ENCODE assay signal across 15 cellular contexts in genomic region chr2:1727796-1728474, GRCh38. TPM values are rescaled to one million over a fixed set of nuclear protein-coding genes. Genes with fewer than 3 reads are reported as not detected.
DNase-seq lines count a peak whose midpoint lies in the region; ATAC-seq and TF ChIP-seq lines count a peak whose summit lies in the region.
"Had no signal": no experiment of that assay in that cellular context is flagged by ENCODE, and none has a peak within 500 bp of the region (broad histone marks: within the 10 kb centered on the region; RNA-seq: fewer than 3 reads in every experiment).

No MANE protein-coding gene starts in this region.

- H3K4me3 ChIP-seq in A673 (ENCODE audit: low read depth, low read length, poor library complexity, severe bottlenecking) (no peak overlapping the region), prostate gland (no peak overlapping the region)
- H3K4me3 ChIP-seq: cardiac muscle cell, ovary, suprapubic skin had no signal

- H3K9me3 ChIP-seq in A673 (ENCODE audit: low read depth, low read length, poor library complexity, severe bottlenecking) (no peaks in the 10 kb centered on the region), prostate gland (no peaks in the 10 kb centered on the region)
- H3K9me3 ChIP-seq: ovary, suprapubic skin had no signal

- H3K36me3 ChIP-seq in A673 (ENCODE audit: insufficient read depth, low read length, poor library complexity, severe bottlenecking) (no peaks in the 10 kb centered on the region), prostate gland (no peaks in the 10 kb centered on the region)
- H3K36me3 ChIP-seq: cardiac muscle cell, ovary, suprapubic skin had no signal

- ATAC-seq in left lobe of liver (no peak), HG02588 (IDR thresholded peaks at IDR 0.05; ENCODE audit: unreplicated experiment) (no peak), HG03432 (IDR thresholded peaks at IDR 0.05; ENCODE audit: unreplicated experiment) (no peak), HG03521 (IDR thresholded peaks at IDR 0.05; ENCODE audit: unreplicated experiment) (no peak)
- ATAC-seq: activated naive CD4-positive, alpha-beta T cell treated with anti-CD3 and anti-CD28 coated beads, Interleukin-2, amount 50 U/mL, for 72 hours had no signal

- POLR2A ChIA-PET in A673 (lab: Charles Lee; ENCODE audit: low non-redundant PET), result no interaction called here

- H3K4me1 ChIP-seq in A673 (ENCODE audit: insufficient read depth, low read length, poor library complexity, severe bottlenecking), result peaks cover 59% of the 10 kb centered on the region
- peaks cover 25% of the 10 kb centered on the region for H3K4me1 ChIP-seq in prostate gland (replicated peaks)

- intact Hi-C loops in A673 (cut with micrococcal nuclease; ENCODE audit: unreplicated experiment) (no loop called here), prostate gland (cut with DNase I) (no loop called here)

- WGBS in prostate gland, result 84% methylated on average over 16 of the region's 16 CpGs

- no TSS peak for BruUV-seq in A673 (replicated peaks; lab: Mats Ljungman, UMichigan)

- peak overlapping the region; percentile 87 for H3K27ac ChIP-seq in A673 (ENCODE audit: low read depth, low read length, poor library complexity, severe bottlenecking)
- H3K27ac ChIP-seq in VCaP, result peak overlapping the region; percentile 78
- peak overlapping the region; percentile 73 to 76 for H3K27ac ChIP-seq in prostate gland
- H3K27ac ChIP-seq: suprapubic skin had no signal

- CTCF ChIA-PET in A673 (lab: Charles Lee), result no interaction called here

- DNase-seq in A673 (ENCODE audit: low spot score) (no peak), left lobe of liver (ENCODE audit: low spot score) (peak; percentile 27), prostate gland (ENCODE audit: low spot score) (no peak), occipital lobe (lab: John Stamatoyannopoulos, UW) (no peak)
- DNase-seq: Calu3, NCI-H69, T-helper 1 cell had no signal

- TF ChIP-seq POLR2A in prostate gland (IDR thresholded peaks at IDR 0.05), result no peak

- no peak for TF ChIP-seq CTCF in A673 (conservative IDR thresholded peaks at IDR 0.05; ENCODE audit: low read depth, low read length)
- TF ChIP-seq CTCF in VCaP (conservative IDR thresholded peaks at IDR 0.05), result no peak
- no peak for TF ChIP-seq CTCF in prostate gland (IDR thresholded peaks at IDR 0.05)

- no peaks in the 10 kb centered on the region for H3K27me3 ChIP-seq in A673 (replicated peaks; ENCODE audit: insufficient read depth, low read depth, low read length, poor library complexity)
- no peaks in the 10 kb centered on the region for H3K27me3 ChIP-seq in prostate gland (replicated peaks; ENCODE audit: insufficient read depth)
- H3K27me3 ChIP-seq: cardiac muscle cell, ovary had no signal

RNA-seq across cellular contexts. Expression of gene PXDN, which starts 16.4 kb away (rescaled TPM):
- total RNA-seq in A673 (2021), result 162 and 175 TPM in 2 replicates
- 9.4 TPM for total RNA-seq in left lobe of liver
- total RNA-seq in prostate gland, result 10 to 100 TPM; 29.5 to 40.8 TPM
- 35.6 TPM for total RNA-seq in occipital lobe
- total RNA-seq: Calu3 had no signal
